In genomic region chr5:154970759-154971158, GRCh38 we compare ENCODE assay signal across 16 cellular contexts. TPM values are rescaled to one million over a fixed set of nuclear protein-coding genes. Genes with fewer than 3 reads are reported as not detected.
DNase-seq lines count a peak whose midpoint lies in the region; ATAC-seq and TF ChIP-seq lines count a peak whose summit lies in the region.
"Had no signal": no experiment of that assay in that cellular context is flagged by ENCODE, and none has a peak within 500 bp of the region (broad histone marks: within the 10 kb centered on the region; RNA-seq: fewer than 3 reads in every experiment).

No MANE protein-coding gene starts in this region.

- ATAC-seq in CD8-positive, alpha-beta T cell: no peak
- ATAC-seq in T-helper 17 cell (no peak), lower lobe of right lung (no peak), HG03442 (IDR thresholded peaks at IDR 0.05; ENCODE audit: unreplicated experiment) (no peak), HG02571 (IDR thresholded peaks at IDR 0.05; ENCODE audit: unreplicated experiment) (no peak)

- POLR2A ChIA-PET in CD8-positive, alpha-beta T cell (lab: Charles Lee): no interaction called here

- intact Hi-C loops in CD8-positive, alpha-beta T cell (cut with DNase I, micrococcal nuclease): no loop called here
- intact Hi-C loops in lower lobe of right lung (cut with DNase I): no loop called here

- no peak for DNase-seq in CD8-positive, alpha-beta T cell
- DNase-seq in MG63: peak; percentile 21
- DNase-seq in T-helper 17 cell: no peak
- peak; percentile 14 for DNase-seq in glomerular visceral epithelial cell (ENCODE audit: extremely low spot score)
- no peak for DNase-seq in lower lobe of right lung
- DNase-seq in NCI-H1092 treated with DMSO at 0.1 percent for 48 hours (lab: John Stamatoyannopoulos, UW): no peak
- DNase-seq: activated CD4-positive, alpha-beta T cell treated with anti-CD3 and anti-CD28 coated beads for 1 hour; activated T-cell treated with anti-CD3 and anti-CD28 coated beads for 4 hours; left ventricle myocardium inferior; MM.1S had no signal

- H3K4me1 ChIP-seq in CD8-positive, alpha-beta T cell (ENCODE audit: insufficient read depth, low read length): no peaks in the 10 kb centered on the region
- H3K4me1 ChIP-seq in lower lobe of right lung: peaks cover 5% of the 10 kb centered on the region
- H3K4me1 ChIP-seq: prostate gland, suprapubic skin had no signal

- no peaks in the 10 kb centered on the region for H3K27me3 Mint-ChIP-seq in CD8-positive, alpha-beta T cell (ENCODE audit: low read depth)
- H3K27me3 Mint-ChIP-seq in T-helper 17 cell: no peaks in the 10 kb centered on the region
- H3K27me3 Mint-ChIP-seq: activated naive CD8-positive, alpha-beta T cell had no signal

- H3K27me3 ChIP-seq in CD8-positive, alpha-beta T cell (ENCODE audit: insufficient read depth, low read length): no peaks in the 10 kb centered on the region
- H3K27me3 ChIP-seq in MG63 (no peaks in the 10 kb centered on the region), lower lobe of right lung (ENCODE audit: low read depth) (no peaks in the 10 kb centered on the region)
- H3K27me3 ChIP-seq: suprapubic skin had no signal

- no peak overlapping the region for H3K4me3 ChIP-seq in CD8-positive, alpha-beta T cell (ENCODE audit: low read depth, low read length)
- no peak overlapping the region for H3K4me3 ChIP-seq in MG63
- no peak overlapping the region for H3K4me3 ChIP-seq in lower lobe of right lung
- H3K4me3 ChIP-seq: left ventricle myocardium inferior, prostate gland, suprapubic skin had no signal

- peaks cover 28% of the 10 kb centered on the region for H3K36me3 ChIP-seq in CD8-positive, alpha-beta T cell (ENCODE audit: insufficient read depth, low read length)
- H3K36me3 ChIP-seq in MG63: peaks cover 30% of the 10 kb centered on the region
- H3K36me3 ChIP-seq in lower lobe of right lung: peaks cover 28% of the 10 kb centered on the region

- H3K9me3 Mint-ChIP-seq in CD8-positive, alpha-beta T cell: no peaks in the 10 kb centered on the region

- no peak overlapping the region for H3K27ac ChIP-seq in CD8-positive, alpha-beta T cell (ENCODE audit: low read depth, low read length)
- H3K27ac ChIP-seq in lower lobe of right lung: no peak overlapping the region
- H3K27ac ChIP-seq: epithelial cell of prostate, left ventricle myocardium inferior, prostate gland, suprapubic skin had no signal

- H3K4me3 Mint-ChIP-seq in CD8-positive, alpha-beta T cell: no peak overlapping the region
- H3K4me3 Mint-ChIP-seq in T-helper 17 cell: no peak overlapping the region
- H3K4me3 Mint-ChIP-seq: activated naive CD8-positive, alpha-beta T cell had no signal

- no peaks in the 10 kb centered on the region for H3K9me3 ChIP-seq in CD8-positive, alpha-beta T cell (ENCODE audit: low read length)
- H3K9me3 ChIP-seq in MG63 (no peaks in the 10 kb centered on the region; the same call in 1 of the 2 replicates), T-helper 17 cell (ENCODE audit: control insufficient read depth, low read length, poor library complexity, severe bottlenecking) (no peaks in the 10 kb centered on the region), lower lobe of right lung (no peaks in the 10 kb centered on the region)
- H3K9me3 ChIP-seq: left ventricle myocardium inferior, prostate gland, suprapubic skin had no signal

- H3K36me3 Mint-ChIP-seq in CD8-positive, alpha-beta T cell: peaks cover 42% of the 10 kb centered on the region
- H3K36me3 Mint-ChIP-seq in T-helper 17 cell (ENCODE audit: low read depth): peaks cover 7% of the 10 kb centered on the region

- no peaks in the 10 kb centered on the region for H3K4me1 Mint-ChIP-seq in CD8-positive, alpha-beta T cell (ENCODE audit: low read depth)
- H3K4me1 Mint-ChIP-seq in T-helper 17 cell: no peaks in the 10 kb centered on the region

- CTCF ChIA-PET in CD8-positive, alpha-beta T cell (lab: Charles Lee): no interaction called here

- TF ChIP-seq CTCF in CD8-positive, alpha-beta T cell (IDR thresholded peaks at IDR 0.05): no peak
- TF ChIP-seq CTCF in lower lobe of right lung (IDR thresholded peaks at IDR 0.05): no peak

- H3K27ac Mint-ChIP-seq in CD8-positive, alpha-beta T cell: peak overlapping the region; percentile 22
- H3K27ac Mint-ChIP-seq in T-helper 17 cell: peak overlapping the region; percentile 43
- H3K27ac Mint-ChIP-seq: activated naive CD8-positive, alpha-beta T cell had no signal

RNA-seq across cellular contexts. Expression of gene MRPL22, which starts 29.9 kb away (rescaled TPM):
- total RNA-seq in CD8-positive, alpha-beta T cell: 10 to 100 TPM; 42.2 TPM
- total RNA-seq in MG63 (2014; rRNA removed; shearing (Covaris generic); ENCODE audit: low replicate concordance): 57.4 and 104 TPM in 2 replicates
- total RNA-seq in T-helper 17 cell (10 to 100 TPM; 24.3 to 24.5 TPM), lower lobe of right lung (31.2 TPM)

RNA-seq across cellular contexts. Expression of gene GEMIN5, which starts 32.7 kb away (rescaled TPM):
- total RNA-seq in CD8-positive, alpha-beta T cell: 1 to 10 TPM; 3.3 to 4.3 TPM
- total RNA-seq in MG63 (2014; rRNA removed; shearing (Covaris generic); ENCODE audit: low replicate concordance): 36.9 and 39.6 TPM in 2 replicates
- 1 to 10 TPM; 6.3 to 6.8 TPM for total RNA-seq in T-helper 17 cell
- total RNA-seq in lower lobe of right lung: 13.4 TPM

RNA-seq across cellular contexts. Expression of gene KIF4B, which starts 42.8 kb away (rescaled TPM):
- total RNA-seq in CD8-positive, alpha-beta T cell: not detected
- total RNA-seq in MG63 (2014; rRNA removed; shearing (Covaris generic); ENCODE audit: low replicate concordance): 0.03 and 0.10 TPM in 2 replicates
- total RNA-seq in T-helper 17 cell (not detected), lower lobe of right lung (not detected)
- total RNA-seq: left ventricle myocardium inferior had no signal

Comparison
In these comparisons a context has a peak if more than half of its experiments do, and no peak if none do; other contexts are left out.
1. DNase-seq: peak in MG63 (single experiment) and glomerular visceral epithelial cell (single experiment); none in CD8-positive, alpha-beta T cell (0 of 7), T-helper 17 cell (0 of 3), lower lobe of right lung (single experiment) and NCI-H1092 treated with DMSO at 0.1 percent for 48 hours (single experiment).